9 cellular contexts compared by ENCODE assay signal in the genomic region with DNA sequence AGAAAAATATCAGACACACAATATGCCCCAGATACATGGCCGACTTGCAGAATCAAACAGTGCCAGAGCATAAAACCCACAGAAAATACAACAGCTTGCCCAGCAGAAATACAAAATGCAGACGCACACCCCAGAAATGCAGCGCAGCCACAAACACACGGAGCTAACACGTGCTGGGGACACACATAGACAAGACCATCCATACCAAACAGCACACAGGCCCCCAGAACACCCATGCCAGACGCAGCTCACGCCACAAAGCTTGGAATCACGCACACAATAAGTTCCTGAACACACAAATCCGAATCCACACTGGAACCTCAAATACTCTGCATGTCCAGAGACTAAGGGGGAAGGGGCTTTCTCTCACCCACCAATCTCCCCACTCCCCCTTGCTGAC. TPM values are rescaled to one million over a fixed set of nuclear protein-coding genes. Genes with fewer than 3 reads are reported as not detected.
DNase-seq lines count a peak whose midpoint lies in the region; ATAC-seq and TF ChIP-seq lines count a peak whose summit lies in the region.
"Had no signal": no experiment of that assay in that cellular context is flagged by ENCODE, and none has a peak within 500 bp of the region (broad histone marks: within the 10 kb centered on the region; RNA-seq: fewer than 3 reads in every experiment).

No MANE protein-coding gene starts in this region.

- CTCF ChIA-PET in A673 (lab: Charles Lee) = no interaction called here

- H2AFZ ChIP-seq in H9 (ENCODE audit: low read length) = no peak overlapping the region

- no peak for TF ChIP-seq CTCF in A673 (conservative IDR thresholded peaks at IDR 0.05; ENCODE audit: low read depth, low read length)
- no peak for TF ChIP-seq CTCF in H9 (conservative IDR thresholded peaks at IDR 0.05)
- TF ChIP-seq CTCF in mesothelial cell of epicardium (IDR thresholded peaks at IDR 0.05; ENCODE audit: unreplicated experiment) = no peak

- H4K91ac ChIP-seq in H9 (ENCODE audit: insufficient read length, low read depth, low read length) = no peak overlapping the region

- WGBS in H9 (ENCODE audit: extremely low coverage, insufficient read length, low lambda C conversion rate) = no CpG with 5 or more reads among the region's 9 CpGs

- peaks cover 14% of the 10 kb centered on the region for H3K23me2 ChIP-seq in H9 (ENCODE audit: insufficient read length, low read depth, low read length, poor library complexity, severe bottlenecking)

- no peak overlapping the region for H3T11ph ChIP-seq in H9 (ENCODE audit: low read length)

- no peak overlapping the region for H4K8ac ChIP-seq in H9 (replicated peaks; ENCODE audit: insufficient read length, low read depth, low read length)

- no peak overlapping the region for H3K23ac ChIP-seq in H9 (ENCODE audit: insufficient read length, low read depth, low read length)

- H4K5ac ChIP-seq in H9 (ENCODE audit: insufficient read length, low read depth, low read length) = no peak overlapping the region

- no peak overlapping the region for H3K4me3 ChIP-seq in A673 (ENCODE audit: low read depth, low read length, poor library complexity, severe bottlenecking)

- no peak overlapping the region for H3K4ac ChIP-seq in H9 (ENCODE audit: low read depth, low read length)

- H3K27me3 Mint-ChIP-seq in H9 (ENCODE audit: low read depth) (peaks cover 1% of the 10 kb centered on the region; the same call in 1 of the 2 replicates), mesothelial cell of epicardium (ENCODE audit: low read depth) (peaks cover 6% of the 10 kb centered on the region)
- no peaks in the 10 kb centered on the region for H3K27me3 Mint-ChIP-seq in activated naive CD8-positive, alpha-beta T cell treated with anti-CD3 and anti-CD28 coated beads, Interleukin-2, amount 50 U/mL, for 24 hours

- no peak overlapping the region for H2BK12ac ChIP-seq in H9 (ENCODE audit: insufficient read length, low read depth, low read length)

- H3K4me1 ChIP-seq in A673 (ENCODE audit: insufficient read depth, low read length, poor library complexity, severe bottlenecking) (peaks cover 23% of the 10 kb centered on the region), H9 (ENCODE audit: insufficient read depth, low read length) (peaks cover 12% of the 10 kb centered on the region; the same call in 1 of the 2 replicates)

- H3K4me3 Mint-ChIP-seq in H9 (peak overlapping the region; percentile 32 to 73; a peak in 4 of 5 replicates), mesothelial cell of epicardium (no peak overlapping the region)
- peak overlapping the region; percentile 75 for H3K4me3 Mint-ChIP-seq in activated naive CD8-positive, alpha-beta T cell treated with anti-CD3 and anti-CD28 coated beads, Interleukin-2, amount 50 U/mL, for 24 hours

- DNase-seq in A673 (ENCODE audit: low spot score) (no peak), H9 (no peak), mesothelial cell of epicardium (ENCODE audit: low spot score in 2 of 2, unreplicated experiment in 2 of 2) (no peak), T-helper 9 cell (no peak), T1000 (lab: John Stamatoyannopoulos, UW) (no peak), HT-29 (ENCODE audit: low spot score) (no peak)
- DNase-seq in activated naive CD8-positive, alpha-beta T cell treated with anti-CD3 and anti-CD28 coated beads, Interleukin-2, amount 50 U/mL, for 24 hours = no peak
- DNase-seq: NCI-H2107 had no signal

- no peaks in the 10 kb centered on the region for H3K79me2 ChIP-seq in H9 (ENCODE audit: insufficient read depth, low read length)

- POLR2A ChIA-PET in A673 (lab: Charles Lee; ENCODE audit: low non-redundant PET) = no interaction called here

- no peaks in the 10 kb centered on the region for H3K9me3 ChIP-seq in A673 (ENCODE audit: low read depth, low read length, poor library complexity, severe bottlenecking)
- H3K9me3 ChIP-seq in H9 (ENCODE audit: control insufficient read depth, low read depth, low read length) = no peaks in the 10 kb centered on the region

- H3K79me1 ChIP-seq in H9 (ENCODE audit: insufficient read depth, low read depth, low read length, poor library complexity, severe bottlenecking) = no peaks in the 10 kb centered on the region

- H3K4me2 ChIP-seq in H9 (ENCODE audit: insufficient read depth, insufficient read length, low read length) = no peak overlapping the region

- ATAC-seq in activated naive CD8-positive, alpha-beta T cell treated with anti-CD3 and anti-CD28 coated beads, Interleukin-2, amount 50 U/mL, for 24 hours = no peak
- ATAC-seq in HG03139 (IDR thresholded peaks at IDR 0.05; ENCODE audit: unreplicated experiment) = no peak

- peak overlapping the region in 1 of 3 experiments; percentile 13; a peak in 2 of 7 replicates for H3K27ac Mint-ChIP-seq in H9
- H3K27ac Mint-ChIP-seq in activated naive CD8-positive, alpha-beta T cell treated with anti-CD3 and anti-CD28 coated beads, Interleukin-2, amount 50 U/mL, for 24 hours = peak overlapping the region; percentile 93
- H3K27ac Mint-ChIP-seq in mesothelial cell of epicardium = peak overlapping the region; percentile 67

- H3K27ac ChIP-seq in A673 (ENCODE audit: low read depth, low read length, poor library complexity, severe bottlenecking) (peak overlapping the region; percentile 77), H9 (ENCODE audit: insufficient read length, low read depth, low read length) (no peak overlapping the region)

- no peak overlapping the region for H2BK20ac ChIP-seq in H9 (ENCODE audit: low read depth, low read length, poor library complexity, severe bottlenecking)

- H2BK120ac ChIP-seq in H9 (ENCODE audit: low read depth, low read length, poor library complexity, severe bottlenecking) = no peak overlapping the region

- no peak overlapping the region for H3K14ac ChIP-seq in H9 (ENCODE audit: insufficient read depth, low read length)

- H3K36me3 Mint-ChIP-seq in H9 (ENCODE audit: insufficient read depth in 1 of 3, low read depth in 3 of 3) (peaks cover 3 to 45% (median 10%) of the 10 kb centered on the region in 3 experiments; a peak in 5 of 7 replicates), mesothelial cell of epicardium (peaks cover 4% of the 10 kb centered on the region)
- peaks cover 39% of the 10 kb centered on the region for H3K36me3 Mint-ChIP-seq in activated naive CD8-positive, alpha-beta T cell treated with anti-CD3 and anti-CD28 coated beads, Interleukin-2, amount 50 U/mL, for 24 hours (ENCODE audit: low read depth)

- no peak overlapping the region for H3K18ac ChIP-seq in H9 (ENCODE audit: insufficient read length, low read depth, low read length)

- H3K9me3 Mint-ChIP-seq in H9 = no peaks in the 10 kb centered on the region
- H3K9me3 Mint-ChIP-seq in activated naive CD8-positive, alpha-beta T cell treated with anti-CD3 and anti-CD28 coated beads, Interleukin-2, amount 50 U/mL, for 24 hours = no peaks in the 10 kb centered on the region
- no peaks in the 10 kb centered on the region for H3K9me3 Mint-ChIP-seq in mesothelial cell of epicardium

- no TSS peak for BruUV-seq in A673 (replicated peaks; lab: Mats Ljungman, UMichigan)

- H3K9ac ChIP-seq in H9 (ENCODE audit: extremely low read depth, insufficient read length, low read length) = no peak overlapping the region

- H3K27me3 ChIP-seq in A673 (replicated peaks; ENCODE audit: insufficient read depth, low read depth, low read length, poor library complexity) = no peaks in the 10 kb centered on the region
- H3K27me3 ChIP-seq in H9 (ENCODE audit: insufficient read depth, low read length) = no peaks in the 10 kb centered on the region

- H2BK5ac ChIP-seq in H9 (ENCODE audit: insufficient read length, low read length) = no peak overlapping the region

- H3K56ac ChIP-seq in H9 (ENCODE audit: insufficient read length, low read depth, low read length) = no peak overlapping the region

- intact Hi-C loops in A673 (cut with micrococcal nuclease; ENCODE audit: unreplicated experiment) = no loop called here

- H3K36me3 ChIP-seq in A673 (ENCODE audit: insufficient read depth, low read length, poor library complexity, severe bottlenecking) = peaks cover 32% of the 10 kb centered on the region

- no peak overlapping the region for H2AK5ac ChIP-seq in H9 (ENCODE audit: insufficient read length, low read length)

- peaks cover 3% of the 10 kb centered on the region for H4K20me1 ChIP-seq in H9 (ENCODE audit: control insufficient read depth, insufficient read depth, insufficient read length)

- no peak overlapping the region for H2BK15ac ChIP-seq in H9 (ENCODE audit: low read depth, low read length)

- H3K4me1 Mint-ChIP-seq in H9 (peaks cover 43 to 62% of the 10 kb centered on the region in 2 experiments), mesothelial cell of epicardium (peaks cover 46% of the 10 kb centered on the region)
- peaks cover 72% of the 10 kb centered on the region for H3K4me1 Mint-ChIP-seq in activated naive CD8-positive, alpha-beta T cell treated with anti-CD3 and anti-CD28 coated beads, Interleukin-2, amount 50 U/mL, for 24 hours

RNA-seq across cellular contexts. Expression of a gene that starts 17.1 kb away (rescaled TPM):
- 40.8 and 41.8 TPM in 2 replicates for total RNA-seq in A673 (2021)
- 37.2 and 39.4 TPM in 2 replicates for total RNA-seq in H9 (2021)
- total RNA-seq in mesothelial cell of epicardium = 40.5 to 41.9 TPM (median 40.6 TPM) in 3 replicates
- total RNA-seq in HT-29 (2014; rRNA removed; shearing (Covaris generic)) = 34.5 and 39.5 TPM in 2 replicates

RNA-seq across cellular contexts. Expression of a gene that starts 26.6 kb away (rescaled TPM):
- total RNA-seq in A673 (2021) (92.4 and 102 TPM in 2 replicates), H9 (2021) (30.1 and 31.3 TPM in 2 replicates), mesothelial cell of epicardium (24.9 to 26.5 TPM (median 25.2 TPM) in 3 replicates)
- total RNA-seq in HT-29 (2014; rRNA removed; shearing (Covaris generic)) = 2.5 and 2.6 TPM in 2 replicates

RNA-seq across cellular contexts. Expression of a gene that starts 36.9 kb away (rescaled TPM):
- total RNA-seq in A673 (2021) (9.9 and 10.7 TPM in 2 replicates), H9 (2021) (4.8 and 5.2 TPM in 2 replicates), mesothelial cell of epicardium (4.8 to 5.6 TPM (median 5.5 TPM) in 3 replicates)
- total RNA-seq in HT-29 (2014; rRNA removed; shearing (Covaris generic)) = 26.9 and 32.1 TPM in 2 replicates

RNA-seq across cellular contexts. Expression of a gene that starts 49.3 kb away (rescaled TPM):
- total RNA-seq in A673 (2021) (4.9 and 8.7 TPM in 2 replicates), H9 (2021) (5.7 and 6.1 TPM in 2 replicates), mesothelial cell of epicardium (16.2 to 19.7 TPM (median 18.3 TPM) in 3 replicates)
- total RNA-seq in HT-29 (2014; rRNA removed; shearing (Covaris generic)) = 10.2 and 11.0 TPM in 2 replicates
